ENCODE assay signal across 8 cellular contexts in the genomic region with DNA sequence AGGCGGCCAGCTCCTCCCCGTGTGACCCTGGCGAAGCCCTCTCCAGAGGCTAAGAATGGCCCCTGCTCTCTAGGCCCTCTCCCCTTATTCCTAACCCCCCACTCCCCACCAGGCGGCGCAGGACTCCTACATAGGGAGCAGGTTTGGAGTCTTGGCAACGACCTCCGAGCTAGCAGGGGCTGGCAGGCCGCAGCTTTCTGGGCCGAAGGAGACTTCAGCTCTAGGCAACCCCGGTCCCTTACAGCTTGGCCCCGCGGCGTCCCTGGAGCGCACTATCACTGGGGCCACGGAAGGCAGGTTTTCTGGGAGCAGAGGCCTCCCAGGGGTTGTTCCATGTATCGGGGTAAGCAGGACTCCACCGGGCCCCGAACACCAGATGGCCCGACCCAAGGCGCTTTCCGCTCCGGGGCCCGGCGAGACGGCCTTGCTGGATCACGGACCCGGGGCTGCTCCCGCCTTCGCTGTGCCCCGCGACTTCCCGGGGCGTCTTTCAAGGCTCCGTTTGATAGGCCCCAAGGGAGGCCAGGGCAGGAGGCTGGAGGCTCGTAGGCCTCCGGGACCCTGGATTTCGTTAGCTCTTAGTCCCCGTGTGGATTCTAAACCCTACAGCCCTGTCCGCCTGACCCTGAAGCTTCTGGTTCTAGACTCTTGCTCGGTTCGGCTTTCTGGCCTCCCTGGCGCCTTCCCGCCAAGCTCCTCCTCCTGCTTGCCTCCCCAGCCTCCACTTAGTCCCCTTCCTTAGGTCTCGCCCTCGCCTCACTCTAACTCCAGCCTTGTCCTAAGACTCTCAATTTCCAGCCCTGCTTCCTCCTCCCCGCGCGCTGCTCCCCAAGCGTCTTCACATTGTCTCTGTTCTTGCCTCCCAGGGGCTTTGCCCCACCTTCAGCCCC. TPM values are rescaled to one million over a fixed set of nuclear protein-coding genes. Genes with fewer than 3 reads are reported as not detected.
DNase-seq lines count a peak whose midpoint lies in the region; ATAC-seq and TF ChIP-seq lines count a peak whose summit lies in the region.

No MANE protein-coding gene starts in this region.

- no peak overlapping the region for H3K9ac ChIP-seq in OCI-LY3 (ENCODE audit: low read length)

- H3K4me3 Mint-ChIP-seq in brain (peak overlapping the region; percentile 76 to 91 (median 86)), mesothelial cell of epicardium (no peak overlapping the region)

- no peak for ATAC-seq in HG02852 (IDR thresholded peaks at IDR 0.05; ENCODE audit: unreplicated experiment)

- H3K27ac Mint-ChIP-seq in brain (peak overlapping the region in 4 of 5 experiments; percentile 62 to 97 (median 90)), mesothelial cell of epicardium (no peak overlapping the region)

- peaks cover 58% of the 10 kb centered on the region for H3K4me1 Mint-ChIP-seq in brain
- H3K4me1 Mint-ChIP-seq in mesothelial cell of epicardium, result peaks cover 40% of the 10 kb centered on the region

- H3K27me3 Mint-ChIP-seq in brain, result peaks cover 99% of the 10 kb centered on the region
- peaks cover 99% of the 10 kb centered on the region for H3K27me3 Mint-ChIP-seq in mesothelial cell of epicardium (ENCODE audit: low read depth)

- no peak overlapping the region for H3K4me2 ChIP-seq in OCI-LY3 (ENCODE audit: low read length)

- DNase-seq in NCI-H2171 treated with DMSO at 0.1 percent for 48 hours (lab: John Stamatoyannopoulos, UW), result peak; percentile 28
- no peak for DNase-seq in NCI-H2171 (lab: John Stamatoyannopoulos, UW)
- peak; percentile 50 to 64 for DNase-seq in mesothelial cell of epicardium (ENCODE audit: low spot score in 2 of 2, unreplicated experiment in 2 of 2)
- no peak for DNase-seq in NCI-H774 (lab: John Stamatoyannopoulos, UW)
- no peak for DNase-seq in occipital lobe (lab: John Stamatoyannopoulos, UW)

- no peaks in the 10 kb centered on the region for H3K36me3 ChIP-seq in OCI-LY3 (replicated peaks; ENCODE audit: low read depth, low read length)

- H3K27me3 ChIP-seq in OCI-LY3 (ENCODE audit: low read depth, low read length), result peaks cover 30% of the 10 kb centered on the region

- H3K9me3 ChIP-seq in OCI-LY3 (ENCODE audit: insufficient read depth, low read length), result no peaks in the 10 kb centered on the region

- no peak overlapping the region for H2AFZ ChIP-seq in OCI-LY3 (ENCODE audit: low read depth, low read length)

- peaks cover 14% of the 10 kb centered on the region for H3K36me3 Mint-ChIP-seq in brain
- H3K36me3 Mint-ChIP-seq in mesothelial cell of epicardium, result no peaks in the 10 kb centered on the region

- no peaks in the 10 kb centered on the region for H3K79me2 ChIP-seq in OCI-LY3 (ENCODE audit: low read length)

- peaks cover under 1% of the 10 kb centered on the region; the same call in 1 of the 2 replicates for H3K4me1 ChIP-seq in OCI-LY3 (ENCODE audit: low read length)

- H3K27ac ChIP-seq in OCI-LY3 (ENCODE audit: low read length), result no peak overlapping the region

- H4K20me1 ChIP-seq in OCI-LY3 (ENCODE audit: insufficient read depth, low read length), result no peaks in the 10 kb centered on the region

- H3K4me3 ChIP-seq in OCI-LY3 (ENCODE audit: low read length), result no peak overlapping the region

- H3K9me3 Mint-ChIP-seq in brain (peaks cover 0 to 19% (median 3%) of the 10 kb centered on the region in 5 experiments), mesothelial cell of epicardium (no peaks in the 10 kb centered on the region)

- TF ChIP-seq CTCF in OCI-LY3 (IDR thresholded peaks at IDR 0.05; ENCODE audit: low read depth, low read length) (peak; percentile 34; the same call in 1 of the 2 replicates), brain (conservative IDR thresholded peaks at IDR 0.05) (peak; percentile 57 to 63), mesothelial cell of epicardium (IDR thresholded peaks at IDR 0.05; ENCODE audit: unreplicated experiment) (no peak)

RNA-seq across cellular contexts. Expression of a gene that starts 1.9 kb away (rescaled TPM):
- polyA plus RNA-seq in brain (ENCODE audit: insufficient read depth, low read depth, low replicate concordance), result 0.95 TPM
- total RNA-seq in mesothelial cell of epicardium (not detected in 3 replicates), occipital lobe (6.4 TPM)

RNA-seq across cellular contexts. Expression of a gene that starts 22.1 kb away (rescaled TPM):
- 5.1 TPM for polyA plus RNA-seq in brain (ENCODE audit: insufficient read depth, low read depth, low replicate concordance)
- total RNA-seq in mesothelial cell of epicardium (9.5 to 9.7 TPM (median 9.5 TPM) in 3 replicates), occipital lobe (10.1 TPM)

Comparison
In these comparisons a context has a peak if more than half of its experiments do, and no peak if none do; other contexts are left out.
1. DNase-seq: peak in NCI-H2171 treated with DMSO at 0.1 percent for 48 hours (single experiment) and mesothelial cell of epicardium (2 of 2); none in NCI-H2171 (single experiment), NCI-H774 (single experiment) and occipital lobe (single experiment).